Comparison of ENCODE assay signal across 9 cellular contexts in the genomic region with DNA sequence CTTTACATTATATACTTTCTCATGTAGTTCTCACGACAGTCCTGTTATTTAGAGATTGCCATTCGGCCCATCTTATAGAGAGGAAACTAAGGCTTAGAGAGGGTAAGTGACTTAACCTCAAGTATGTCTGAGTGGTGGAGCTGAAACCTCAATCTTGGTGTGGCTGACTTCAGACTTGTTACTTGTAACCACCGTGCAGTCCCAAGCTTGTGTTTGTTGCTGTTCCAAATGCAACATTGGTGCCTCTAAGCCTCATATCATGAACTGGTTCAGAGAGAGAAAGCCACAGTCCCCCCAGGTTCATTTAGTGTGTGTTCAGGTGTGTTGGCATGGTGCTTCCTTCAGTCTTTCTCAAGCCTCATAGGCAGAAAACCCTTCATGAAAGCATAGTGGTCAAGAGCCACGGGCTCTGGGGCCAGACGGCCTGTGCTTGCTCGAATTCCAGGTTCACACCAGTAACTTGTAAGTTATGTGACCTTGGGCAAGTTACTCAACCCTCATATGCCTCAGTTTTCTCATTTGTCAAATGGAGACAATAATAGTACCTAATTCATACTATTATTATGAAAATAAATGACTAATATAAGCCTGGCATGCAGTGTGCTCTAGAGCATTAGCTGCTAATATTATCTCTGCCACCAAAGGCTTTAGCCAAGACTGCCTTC. TPM values are rescaled to one million over a fixed set of nuclear protein-coding genes. Genes with fewer than 3 reads are reported as not detected.
DNase-seq lines count a peak whose midpoint lies in the region; ATAC-seq lines count a peak whose summit lies in the region.
"Had no signal": no experiment of that assay in that cellular context is flagged by ENCODE, and none has a peak within 500 bp of the region (broad histone marks: within the 10 kb centered on the region; RNA-seq: fewer than 3 reads in every experiment).

No MANE protein-coding gene starts in this region.

- H3K27ac ChIP-seq in Karpas-422 (ENCODE audit: low read length): no peak overlapping the region

- H3K9me2 ChIP-seq in Karpas-422 (replicated peaks; ENCODE audit: insufficient read depth, low read length): no peaks in the 10 kb centered on the region

- H3K9ac ChIP-seq in Karpas-422 (ENCODE audit: low read length): no peak overlapping the region

- H3K4me2 ChIP-seq in Karpas-422 (ENCODE audit: low read depth, low read length, poor library complexity, severe bottlenecking): no peak overlapping the region

- peak; percentile 81 for ATAC-seq in GM18511 (IDR thresholded peaks at IDR 0.05; ENCODE audit: unreplicated experiment)
- ATAC-seq in GM21723 (IDR thresholded peaks at IDR 0.05; ENCODE audit: unreplicated experiment): peak; percentile 86
- ATAC-seq in left ventricle myocardium superior: no peak

- H2AFZ ChIP-seq in Karpas-422 (ENCODE audit: low read length): no peak overlapping the region

- DNase-seq in Karpas-422 (peak; percentile 31), glomerular visceral epithelial cell (ENCODE audit: extremely low spot score) (peak; percentile 21), nucleus accumbens (lab: John Stamatoyannopoulos, UW) (no peak), left ventricle myocardium superior (no peak), epidermal melanocyte (ENCODE audit: insufficient read length, low spot score) (no peak), NCI-H526 (lab: John Stamatoyannopoulos, UW) (no peak)
- DNase-seq: NCI-H446 treated with DMSO at 0.1 percent for 48 hours had no signal

- no peaks in the 10 kb centered on the region for H3K4me1 ChIP-seq in Karpas-422 (ENCODE audit: low read length)

- H3K27me3 ChIP-seq in Karpas-422 (ENCODE audit: low read length): no peaks in the 10 kb centered on the region

- intact Hi-C loops in left ventricle myocardium superior (cut with micrococcal nuclease): no loop called here

- H4K20me1 ChIP-seq in Karpas-422 (ENCODE audit: insufficient read depth, low read depth, low read length): no peaks in the 10 kb centered on the region

- no peaks in the 10 kb centered on the region for H3K36me3 ChIP-seq in Karpas-422 (ENCODE audit: insufficient read depth, low read length)

- no peak overlapping the region for H3K4me3 ChIP-seq in Karpas-422 (ENCODE audit: low read length)

- no peaks in the 10 kb centered on the region for H3K9me3 ChIP-seq in Karpas-422 (ENCODE audit: low read length)

- no peaks in the 10 kb centered on the region for H3K79me2 ChIP-seq in Karpas-422 (ENCODE audit: low read length)

RNA-seq across cellular contexts. Expression of a gene that starts 39.9 kb away (rescaled TPM):
- not detected in 2 replicates for total RNA-seq in Karpas-422 (2014; rRNA removed; shearing (Covaris generic); ENCODE audit: low replicate concordance)
- total RNA-seq in left ventricle myocardium superior: not detected

Comparison
In these comparisons a context has a peak if more than half of its experiments do, and no peak if none do; other contexts are left out.
1. DNase-seq: peak in Karpas-422 (single experiment) and glomerular visceral epithelial cell (single experiment); none in nucleus accumbens (0 of 56), left ventricle myocardium superior (single experiment), epidermal melanocyte (single experiment) and NCI-H526 (0 of 2).